In genomic region chr6:136593748-136594490, GRCh38 we compare ENCODE assay signal across 8 cellular contexts. TPM values are rescaled to one million over a fixed set of nuclear protein-coding genes. Genes with fewer than 3 reads are reported as not detected.
DNase-seq lines count a peak whose midpoint lies in the region; ATAC-seq lines count a peak whose summit lies in the region.

No MANE protein-coding gene starts in this region.

- no peaks in the 10 kb centered on the region for H3K27me3 Mint-ChIP-seq in activated CD4-positive, alpha-beta memory T cell treated with anti-CD3 and anti-CD28 coated beads for 36 hours

- peaks cover 3% of the 10 kb centered on the region for H3K9me3 Mint-ChIP-seq in activated CD4-positive, alpha-beta memory T cell treated with anti-CD3 and anti-CD28 coated beads for 36 hours

- H3K4me1 Mint-ChIP-seq in activated CD4-positive, alpha-beta memory T cell treated with anti-CD3 and anti-CD28 coated beads for 36 hours (ENCODE audit: low read depth), result peaks cover 33% of the 10 kb centered on the region

- CTCF ChIA-PET in activated CD4-positive, alpha-beta memory T cell treated with anti-CD3 and anti-CD28 coated beads for 36 hours (lab: Charles Lee), result interaction anchor here (0.6 to 2.2 kb wide), 10 partner anchors 12 to 678 kb away, joined by 3 to 13 read pairs (median 4); partner anchors contain the start of genes BCLAF1, MAP3K5 and MAP7

- peak overlapping the region; percentile 89 for H3K27ac Mint-ChIP-seq in activated CD4-positive, alpha-beta memory T cell treated with anti-CD3 and anti-CD28 coated beads for 36 hours

- no peak for DNase-seq in activated CD4-positive, CD25-positive, alpha-beta regulatory T cell (lab: John Stamatoyannopoulos, UW)
- DNase-seq in KBM-7, result peak; percentile 88
- DNase-seq in activated CD4-positive, alpha-beta memory T cell treated with anti-CD3 and anti-CD28 coated beads for 36 hours, result peak; percentile 79
- peak; percentile 25 for DNase-seq in globus pallidus (ENCODE audit: low spot score)
- DNase-seq in stimulated activated CD4-positive, alpha-beta T cell treated with anti-CD3 and anti-CD28 coated beads, Interleukin-2, amount 100 ng/mL, for 48 hours, result peak; percentile 21 to 40
- no peak for DNase-seq in NCI-H1436 (lab: John Stamatoyannopoulos, UW)

- intact Hi-C loops in activated CD4-positive, alpha-beta memory T cell treated with anti-CD3 and anti-CD28 coated beads for 36 hours (cut with micrococcal nuclease), result loop anchor here (1.0 to 2.0 kb wide), 5 partner anchors 14 to 305 kb away; partner anchors contain the start of genes BCLAF1 and PEX7

- POLR2A ChIA-PET in activated CD4-positive, alpha-beta memory T cell treated with anti-CD3 and anti-CD28 coated beads for 36 hours (lab: Charles Lee), result interaction anchor here (0.7 to 1.5 kb wide), 7 partner anchors 50 to 328 kb away, joined by 3 to 5 read pairs (median 3); partner anchors contain the start of genes BCLAF1, MAP3K5, PEX7 and SLC35D3

- in situ Hi-C loops in KBM-7 (cut with MboI; ENCODE audit: low pct_unique_long_range_greater_than_20kb, low sequenced_read_pairs), result no loop called here

- peak; percentile 93 for ATAC-seq in activated CD4-positive, CD25-positive, alpha-beta regulatory T cell treated with anti-CD3 and anti-CD28 coated beads, Interleukin-2, amount 50 U/mL, for 24 hours
- ATAC-seq in GM21737 (IDR thresholded peaks at IDR 0.05; ENCODE audit: unreplicated experiment), result peak; percentile 93

- H3K36me3 Mint-ChIP-seq in activated CD4-positive, alpha-beta memory T cell treated with anti-CD3 and anti-CD28 coated beads for 36 hours, result peaks cover 40% of the 10 kb centered on the region

- peak overlapping the region; percentile 57 for H3K4me3 Mint-ChIP-seq in activated CD4-positive, alpha-beta memory T cell treated with anti-CD3 and anti-CD28 coated beads for 36 hours

RNA-seq across cellular contexts. Expression of gene MAP7, which starts 43.7 kb away (rescaled TPM):
- total RNA-seq in activated CD4-positive, alpha-beta memory T cell treated with anti-CD3 and anti-CD28 coated beads for 36 hours, result 1 to 10 TPM; 1.2 to 1.3 TPM

Comparison
In these comparisons a context has a peak if more than half of its experiments do, and no peak if none do; other contexts are left out.
1. DNase-seq: peak in KBM-7 (single experiment), activated CD4-positive, alpha-beta memory T cell treated with anti-CD3 and anti-CD28 coated beads for 36 hours (single experiment), globus pallidus (single experiment) and stimulated activated CD4-positive, alpha-beta T cell treated with anti-CD3 and anti-CD28 coated beads, Interleukin-2, amount 100 ng/mL, for 48 hours (2 of 2); none in activated CD4-positive, CD25-positive, alpha-beta regulatory T cell (0 of 4) and NCI-H1436 (single experiment).